14 cellular contexts compared by ENCODE assay signal in the genomic region with DNA sequence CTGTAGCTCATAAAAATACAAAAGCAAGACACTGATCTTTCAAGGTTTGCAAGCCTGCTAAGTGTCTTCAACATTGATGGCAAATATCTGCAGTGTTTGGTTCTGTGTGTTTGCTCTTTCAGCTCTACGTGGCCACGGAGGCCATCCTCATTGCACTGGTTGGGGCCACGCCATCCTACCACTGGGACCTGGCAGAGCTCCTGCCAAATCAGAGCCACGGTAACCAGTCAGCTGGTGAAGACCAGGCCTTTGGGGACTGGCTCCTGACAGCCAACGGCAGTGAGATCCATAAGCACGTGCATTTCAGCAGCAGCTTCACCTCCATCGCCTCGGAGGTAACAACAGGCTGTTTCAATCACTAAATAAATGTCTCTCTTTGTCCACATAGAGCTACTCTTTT. TPM values are rescaled to one million over a fixed set of nuclear protein-coding genes. Genes with fewer than 3 reads are reported as not detected.
A peak's percentile ranks its signal among the peaks of the same experiment; 100 is the strongest.
DNase-seq lines count a peak whose midpoint lies in the region; ATAC-seq and TF ChIP-seq lines count a peak whose summit lies in the region.
"Had no signal": no experiment of that assay in that cellular context is flagged by ENCODE, and none has a peak within 500 bp of the region (broad histone marks: within the 10 kb centered on the region; RNA-seq: fewer than 3 reads in every experiment).

No MANE protein-coding gene starts in this region.

- no peaks in the 10 kb centered on the region for H3K27me3 Mint-ChIP-seq in activated T-cell treated with anti-CD3 and anti-CD28 coated beads, Interleukin-2, amount 50 U/mL, for 72 hours (ENCODE audit: low read depth)
- H3K27me3 Mint-ChIP-seq in activated T-cell treated with anti-CD3 and anti-CD28 coated beads, Interleukin-2, amount 50 U/mL, for 24 hours: peaks cover under 1% of the 10 kb centered on the region

- no peak for TF ChIP-seq CTCF in dorsolateral prefrontal cortex (IDR thresholded peaks at IDR 0.05 in 54 of 56, conservative IDR thresholded peaks at IDR 0.05 in 2 of 56; ENCODE audit: low read depth in 1 of 56, partially characterized antibody in 56 of 56)
- no peak for TF ChIP-seq CTCF in omental fat pad (IDR thresholded peaks at IDR 0.05)

- intact Hi-C loops in dorsolateral prefrontal cortex (cut with DNase I): no loop called here

- no peaks in the 10 kb centered on the region for H3K27me3 ChIP-seq in dorsolateral prefrontal cortex
- H3K27me3 ChIP-seq: BLaER1 treated with 17β-estradiol and CSF1 and Interleukin-3, amounts not matched to agents 10 nM and 100 nM had no signal

- ATAC-seq in activated T-cell treated with anti-CD3 and anti-CD28 coated beads, Interleukin-2, amount 50 U/mL, for 72 hours (replicated peaks in 1 of 2): no peak
- ATAC-seq in omental fat pad (ENCODE audit: low FRiP score): no peak

- peak overlapping the region; percentile 16 for H3K27ac Mint-ChIP-seq in activated T-cell treated with anti-CD3 and anti-CD28 coated beads, Interleukin-2, amount 50 U/mL, for 72 hours
- H3K27ac Mint-ChIP-seq in activated T-cell treated with anti-CD3 and anti-CD28 coated beads, Interleukin-2, amount 50 U/mL, for 24 hours: no peak overlapping the region
- H3K27ac Mint-ChIP-seq: CD4-positive, alpha-beta T cell had no signal

- DNase-seq in activated T-cell treated with anti-CD3 and anti-CD28 coated beads, Interleukin-2, amount 50 U/mL, for 72 hours: no peak
- DNase-seq in activated T-cell treated with anti-CD3 and anti-CD28 coated beads, Interleukin-2, amount 50 U/mL, for 24 hours: no peak
- DNase-seq in dorsolateral prefrontal cortex (peak in 1 of 10 donors; percentile 9), substantia nigra (lab: John Stamatoyannopoulos, UW) (peak in 7 of 49 donors; percentile 13 to 33 (median 27)), NCI-H446 treated with DMSO at 0.1 percent for 48 hours (lab: John Stamatoyannopoulos, UW) (no peak), kidney glomerular epithelial cell (lab: John Stamatoyannopoulos, UW) (no peak), omental fat pad (ENCODE audit: low spot score) (no peak)
- DNase-seq: ACHN; Calu3; CD4-positive, alpha-beta T cell; DMS79; GOT3; H9 had no signal

- H3K36me3 Mint-ChIP-seq in activated T-cell treated with anti-CD3 and anti-CD28 coated beads, Interleukin-2, amount 50 U/mL, for 72 hours (ENCODE audit: insufficient read depth in 2 of 2): no peaks in the 10 kb centered on the region
- peaks cover 3% of the 10 kb centered on the region for H3K36me3 Mint-ChIP-seq in activated T-cell treated with anti-CD3 and anti-CD28 coated beads, Interleukin-2, amount 50 U/mL, for 24 hours (ENCODE audit: low read depth)

- H3K9me3 Mint-ChIP-seq in activated T-cell treated with anti-CD3 and anti-CD28 coated beads, Interleukin-2, amount 50 U/mL, for 72 hours: no peaks in the 10 kb centered on the region
- H3K9me3 Mint-ChIP-seq in activated T-cell treated with anti-CD3 and anti-CD28 coated beads, Interleukin-2, amount 50 U/mL, for 24 hours: peaks cover 3% of the 10 kb centered on the region

- H3K27ac ChIP-seq in dorsolateral prefrontal cortex (peak overlapping the region in 57 of 59 donors; percentile 3 to 90 (median 67)), substantia nigra (ENCODE audit: low read depth, low read length, poor library complexity, severe bottlenecking) (peak overlapping the region; percentile 35)
- H3K27ac ChIP-seq: BLaER1 treated with 17β-estradiol and CSF1 and Interleukin-3, amounts not matched to agents 10 nM and 100 nM had no signal

- peaks cover 7% of the 10 kb centered on the region for H3K4me1 Mint-ChIP-seq in activated T-cell treated with anti-CD3 and anti-CD28 coated beads, Interleukin-2, amount 50 U/mL, for 72 hours (ENCODE audit: low read depth)
- H3K4me1 Mint-ChIP-seq in activated T-cell treated with anti-CD3 and anti-CD28 coated beads, Interleukin-2, amount 50 U/mL, for 24 hours (ENCODE audit: low read depth): peaks cover 6% of the 10 kb centered on the region

- H3K4me3 ChIP-seq in dorsolateral prefrontal cortex: no peak overlapping the region
- H3K4me3 ChIP-seq: BLaER1 treated with 17β-estradiol and CSF1 and Interleukin-3, amounts not matched to agents 10 nM and 100 nM had no signal

- no peak overlapping the region for H3K4me3 Mint-ChIP-seq in activated T-cell treated with anti-CD3 and anti-CD28 coated beads, Interleukin-2, amount 50 U/mL, for 72 hours
- no peak overlapping the region for H3K4me3 Mint-ChIP-seq in activated T-cell treated with anti-CD3 and anti-CD28 coated beads, Interleukin-2, amount 50 U/mL, for 24 hours
- H3K4me3 Mint-ChIP-seq: CD4-positive, alpha-beta T cell; H9 had no signal

RNA-seq across cellular contexts. Expression of a gene that starts 15.6 kb away (rescaled TPM):
- total RNA-seq in activated T-cell treated with anti-CD3 and anti-CD28 coated beads, Interleukin-2, amount 50 U/mL, for 72 hours: 1 to 10 TPM; 1.5 to 2.6 TPM
- total RNA-seq in dorsolateral prefrontal cortex: 10 to 100 TPM; 18.9 to 85.6 (median 29.7) TPM
- total RNA-seq in omental fat pad: 1 to 10 TPM; 2.4 to 8.3 (median 6.2) TPM
